22 cellular contexts compared by ENCODE assay signal in genomic region chr21:30605968-30606367, GRCh38. TPM values are rescaled to one million over a fixed set of nuclear protein-coding genes. Genes with fewer than 3 reads are reported as not detected.
DNase-seq lines count a peak whose midpoint lies in the region; ATAC-seq and TF ChIP-seq lines count a peak whose summit lies in the region.
"Had no signal": no experiment of that assay in that cellular context is flagged by ENCODE, and none has a peak within 500 bp of the region (broad histone marks: within the 10 kb centered on the region; RNA-seq: fewer than 3 reads in every experiment).

No MANE protein-coding gene starts in this region.

- no peak overlapping the region for H3K4me3 ChIP-seq in H7 (ENCODE audit: insufficient read depth, low read depth, low read length)
- H3K4me3 ChIP-seq in Karpas-422 (ENCODE audit: low read length) = no peak overlapping the region
- H3K4me3 ChIP-seq: K562, Peyer's patch, SJCRH30 had no signal

- TF ChIP-seq CTCF in C4-2B (conservative IDR thresholded peaks at IDR 0.05) = peak; percentile 20; the same call in 1 of the 2 replicates
- peak; percentile 35 for TF ChIP-seq CTCF in foreskin keratinocyte (conservative IDR thresholded peaks at IDR 0.05)
- TF ChIP-seq CTCF in activated CD8-positive, alpha-beta T cell treated with anti-CD3 and anti-CD28 coated beads for 36 hours (IDR thresholded peaks at IDR 0.05) = no peak
- TF ChIP-seq CTCF in CD14-positive monocyte (IDR thresholded peaks at IDR 0.05) = no peak

- CTCF ChIA-PET in activated CD8-positive, alpha-beta T cell treated with anti-CD3 and anti-CD28 coated beads for 36 hours (lab: Charles Lee) = interaction anchor here (0.8 kb wide), 1 partner anchor 15 kb away, joined by 3 read pairs; the partner anchor contains the start of gene KRTAP20-4

- H2AFZ ChIP-seq in Karpas-422 (ENCODE audit: low read length) = no peak overlapping the region

- no peak overlapping the region for H3K4me3 Mint-ChIP-seq in activated CD8-positive, alpha-beta T cell treated with anti-CD3 and anti-CD28 coated beads for 36 hours
- no peak overlapping the region for H3K4me3 Mint-ChIP-seq in CD14-positive monocyte

- no peak overlapping the region for H3K27ac Mint-ChIP-seq in activated CD8-positive, alpha-beta T cell treated with anti-CD3 and anti-CD28 coated beads for 36 hours
- H3K27ac Mint-ChIP-seq in CD14-positive monocyte = no peak overlapping the region

- H3K4me2 ChIP-seq in Karpas-422 (ENCODE audit: low read depth, low read length, poor library complexity, severe bottlenecking) = no peak overlapping the region

- H3K4me1 ChIP-seq in foreskin keratinocyte (no peaks in the 10 kb centered on the region), Karpas-422 (ENCODE audit: low read length) (no peaks in the 10 kb centered on the region)
- H3K4me1 ChIP-seq: Peyer's patch, SJCRH30 had no signal

- no peaks in the 10 kb centered on the region for H3K4me1 Mint-ChIP-seq in activated CD8-positive, alpha-beta T cell treated with anti-CD3 and anti-CD28 coated beads for 36 hours (ENCODE audit: low read depth)
- no peaks in the 10 kb centered on the region for H3K4me1 Mint-ChIP-seq in CD14-positive monocyte

- no peaks in the 10 kb centered on the region for H4K20me1 ChIP-seq in Karpas-422 (ENCODE audit: insufficient read depth, low read depth, low read length)

- peaks cover 2% of the 10 kb centered on the region for H3K9me3 Mint-ChIP-seq in activated CD8-positive, alpha-beta T cell treated with anti-CD3 and anti-CD28 coated beads for 36 hours
- H3K9me3 Mint-ChIP-seq in CD14-positive monocyte = peaks cover 5 to 26% (median 11%) of the 10 kb centered on the region in 7 donors

- ATAC-seq in foreskin keratinocyte = peak; percentile 61
- ATAC-seq in activated CD8-positive, alpha-beta T cell treated with anti-CD3 and anti-CD28 coated beads for 36 hours = no peak
- ATAC-seq: HepG2, K562 had no signal

- H3K27me3 ChIP-seq in H7 (ENCODE audit: control insufficient read depth, insufficient read depth, low read length) (no peaks in the 10 kb centered on the region), foreskin keratinocyte (no peaks in the 10 kb centered on the region), Karpas-422 (ENCODE audit: low read length) (no peaks in the 10 kb centered on the region)
- H3K27me3 ChIP-seq: Peyer's patch, SJCRH30 had no signal

- H3K36me3 ChIP-seq in H7 (replicated peaks; ENCODE audit: control insufficient read depth, insufficient read depth, low read length) (no peaks in the 10 kb centered on the region), Karpas-422 (ENCODE audit: insufficient read depth, low read length) (no peaks in the 10 kb centered on the region)
- H3K36me3 ChIP-seq: Peyer's patch, SJCRH30 had no signal

- no peaks in the 10 kb centered on the region for H3K79me2 ChIP-seq in Karpas-422 (ENCODE audit: low read length)

- H3K9ac ChIP-seq in Karpas-422 (ENCODE audit: low read length) = no peak overlapping the region

- peaks cover 1% of the 10 kb centered on the region for H3K27me3 Mint-ChIP-seq in activated CD8-positive, alpha-beta T cell treated with anti-CD3 and anti-CD28 coated beads for 36 hours
- no peaks in the 10 kb centered on the region for H3K27me3 Mint-ChIP-seq in CD14-positive monocyte (ENCODE audit: low read depth in 3 of 3)

- H3K9me3 ChIP-seq in Karpas-422 (ENCODE audit: low read length) = peaks cover 26% of the 10 kb centered on the region
- H3K9me3 ChIP-seq: Peyer's patch, SJCRH30 had no signal

- H3K36me3 Mint-ChIP-seq in activated CD8-positive, alpha-beta T cell treated with anti-CD3 and anti-CD28 coated beads for 36 hours (ENCODE audit: low read depth) = no peaks in the 10 kb centered on the region
- no peaks in the 10 kb centered on the region for H3K36me3 Mint-ChIP-seq in CD14-positive monocyte

- intact Hi-C loops in activated CD8-positive, alpha-beta T cell treated with anti-CD3 and anti-CD28 coated beads for 36 hours (cut with micrococcal nuclease) = no loop called here
- intact Hi-C loops in CD14-positive monocyte (cut with micrococcal nuclease) = no loop called here

- POLR2A ChIA-PET in activated CD8-positive, alpha-beta T cell treated with anti-CD3 and anti-CD28 coated beads for 36 hours (lab: Charles Lee) = no interaction called here

- H3K27ac ChIP-seq in C4-2B = no peak overlapping the region
- H3K27ac ChIP-seq in foreskin keratinocyte = no peak overlapping the region
- H3K27ac ChIP-seq in Karpas-422 (ENCODE audit: low read length) = no peak overlapping the region
- H3K27ac ChIP-seq: Peyer's patch, SJCRH30 had no signal

- peak; percentile 9 for DNase-seq in H7
- DNase-seq in RKO (ENCODE audit: low spot score) = peak; percentile 1
- DNase-seq in foreskin keratinocyte = no peak
- DNase-seq in T1000 (lab: John Stamatoyannopoulos, UW) = no peak
- no peak for DNase-seq in activated CD8-positive, alpha-beta T cell treated with anti-CD3 and anti-CD28 coated beads for 36 hours
- no peak for DNase-seq in Karpas-422
- DNase-seq in CD14-positive monocyte (ENCODE audit: low spot score) = no peak
- DNase-seq: DMS79; MM.1S; NCI-H1092; NCI-H1436; NCI-H187 treated with DMSO at 0.1 percent for 48 hours; NCI-H2107; NCI-H2227 treated with DMSO at 0.1 percent for 48 hours; NCI-H510A; NCI-H774; NK-92 treated with Interleukin-12 subunit alpha and Interleukin-12 subunit beta, amount 100 ng/mL, for 24 hours; Peyer's patch; SJCRH30 had no signal

- H3K9me2 ChIP-seq in Karpas-422 (replicated peaks; ENCODE audit: insufficient read depth, low read length) = no peaks in the 10 kb centered on the region

RNA-seq across cellular contexts. Expression of gene KRTAP22-1, which starts 5.1 kb away (rescaled TPM):
- not detected in 2 replicates for total RNA-seq in H7 (2014; rRNA removed; shearing (Covaris generic))
- total RNA-seq in foreskin keratinocyte = not detected in 2 replicates
- polyA plus RNA-seq in foreskin keratinocyte = not detected in 2 replicates
- total RNA-seq in activated CD8-positive, alpha-beta T cell treated with anti-CD3 and anti-CD28 coated beads for 36 hours = not detected
- not detected in 2 replicates for total RNA-seq in Karpas-422 (2014; rRNA removed; shearing (Covaris generic); ENCODE audit: low replicate concordance)
- not detected for polyA plus RNA-seq in CD14-positive monocyte
- total RNA-seq: HepG2, K562, Peyer's patch, SJCRH30 had no signal
- polyA plus RNA-seq: HepG2, K562 had no signal

RNA-seq across cellular contexts. Expression of gene KRTAP6-2, which starts 7.3 kb away (rescaled TPM):
- not detected in 2 replicates for total RNA-seq in H7 (2014; rRNA removed; shearing (Covaris generic))
- total RNA-seq in foreskin keratinocyte = not detected in 2 replicates
- polyA plus RNA-seq in foreskin keratinocyte = not detected in 2 replicates
- total RNA-seq in activated CD8-positive, alpha-beta T cell treated with anti-CD3 and anti-CD28 coated beads for 36 hours = not detected
- not detected in 2 replicates for total RNA-seq in Karpas-422 (2014; rRNA removed; shearing (Covaris generic); ENCODE audit: low replicate concordance)
- polyA plus RNA-seq in CD14-positive monocyte = not detected
- total RNA-seq: HepG2, K562, Peyer's patch, SJCRH30 had no signal
- polyA plus RNA-seq: HepG2, K562 had no signal

RNA-seq across cellular contexts. Expression of gene KRTAP6-1, which starts 7.8 kb away (rescaled TPM):
- total RNA-seq in H7 (2014; rRNA removed; shearing (Covaris generic)) = not detected in 2 replicates
- total RNA-seq in foreskin keratinocyte = not detected in 2 replicates
- polyA plus RNA-seq in foreskin keratinocyte (not detected in 2 replicates), CD14-positive monocyte (not detected)
- total RNA-seq in activated CD8-positive, alpha-beta T cell treated with anti-CD3 and anti-CD28 coated beads for 36 hours = not detected
- total RNA-seq in Karpas-422 (2014; rRNA removed; shearing (Covaris generic); ENCODE audit: low replicate concordance) = not detected in 2 replicates
- total RNA-seq: HepG2, K562, Peyer's patch, SJCRH30 had no signal
- polyA plus RNA-seq: HepG2, K562 had no signal

RNA-seq across cellular contexts. Expression of gene KRTAP20-1, which starts 10.3 kb away (rescaled TPM):
- total RNA-seq in H7 (2014; rRNA removed; shearing (Covaris generic)) = not detected in 2 replicates
- not detected in 2 replicates for total RNA-seq in foreskin keratinocyte
- not detected in 2 replicates for polyA plus RNA-seq in foreskin keratinocyte
- not detected for total RNA-seq in activated CD8-positive, alpha-beta T cell treated with anti-CD3 and anti-CD28 coated beads for 36 hours
- total RNA-seq in Karpas-422 (2014; rRNA removed; shearing (Covaris generic); ENCODE audit: low replicate concordance) = not detected in 2 replicates
- polyA plus RNA-seq in CD14-positive monocyte = not detected
- total RNA-seq: HepG2, K562, Peyer's patch, SJCRH30 had no signal
- polyA plus RNA-seq: HepG2, K562 had no signal

RNA-seq across cellular contexts. Expression of gene KRTAP6-3, which starts 13.7 kb away (rescaled TPM):
- not detected in 2 replicates for total RNA-seq in H7 (2014; rRNA removed; shearing (Covaris generic))
- total RNA-seq in foreskin keratinocyte = not detected in 2 replicates
- polyA plus RNA-seq in foreskin keratinocyte (not detected in 2 replicates), CD14-positive monocyte (not detected)
- not detected for total RNA-seq in activated CD8-positive, alpha-beta T cell treated with anti-CD3 and anti-CD28 coated beads for 36 hours
- not detected in 2 replicates for total RNA-seq in Karpas-422 (2014; rRNA removed; shearing (Covaris generic); ENCODE audit: low replicate concordance)
- total RNA-seq: HepG2, Peyer's patch, SJCRH30 had no signal
- polyA plus RNA-seq: HepG2, K562 had no signal

Comparison
In these comparisons a context has a peak if more than half of its experiments do, and no peak if none do; other contexts are left out.
1. CTCF ChIP-seq: peak in C4-2B (single experiment) and foreskin keratinocyte (single experiment); none in activated CD8-positive, alpha-beta T cell treated with anti-CD3 and anti-CD28 coated beads for 36 hours (single experiment) and CD14-positive monocyte (single experiment).
2. DNase-seq: peak in H7 (single experiment) and RKO (single experiment); none in foreskin keratinocyte (0 of 2), T1000 (single experiment), activated CD8-positive, alpha-beta T cell treated with anti-CD3 and anti-CD28 coated beads for 36 hours (single experiment), Karpas-422 (single experiment) and CD14-positive monocyte (single experiment).